ENCODE assay signal across 8 cellular contexts in the genomic region with DNA sequence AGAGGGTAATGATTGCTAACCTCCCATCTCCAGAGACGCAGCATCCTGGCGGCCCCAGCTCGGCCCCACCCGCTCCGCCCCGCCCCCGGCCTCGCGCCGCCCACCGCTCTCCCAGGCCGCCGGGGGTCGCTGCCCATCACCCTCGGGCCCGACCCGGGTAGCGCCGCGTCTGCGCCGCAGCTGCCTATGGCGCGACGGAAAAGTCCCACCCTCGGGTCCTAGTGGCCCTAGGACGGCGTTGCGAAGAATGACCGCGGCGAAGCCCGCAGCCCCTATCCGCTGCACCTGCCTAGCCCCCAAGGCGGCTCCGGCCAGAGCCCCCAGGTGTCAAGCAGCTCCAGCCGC. TPM values are rescaled to one million over a fixed set of nuclear protein-coding genes. Genes with fewer than 3 reads are reported as not detected.
DNase-seq lines count a peak whose midpoint lies in the region; ATAC-seq and TF ChIP-seq lines count a peak whose summit lies in the region.

No MANE protein-coding gene starts in this region.

- intact Hi-C loops in stomach (cut with DNase I; ENCODE audit: low total_unique reads): no loop called here

- no peaks in the 10 kb centered on the region for H3K27me3 ChIP-seq in stomach

- H3K4me1 Mint-ChIP-seq in naive thymus-derived CD8-positive, alpha-beta T cell: peaks cover 18 to 83% (median 73%) of the 10 kb centered on the region in 4 donors

- 0 to 1% (median 0%) methylated on average over 2 to 37 of the region's 37 CpGs for WGBS in stomach, 5 donors

- peaks cover 30 to 87% (median 58%) of the 10 kb centered on the region in 4 donors for H3K4me1 ChIP-seq in stomach

- peaks cover 38 to 56% (median 54%) of the 10 kb centered on the region in 4 donors for H3K36me3 ChIP-seq in stomach

- H3K27me3 Mint-ChIP-seq in naive thymus-derived CD8-positive, alpha-beta T cell: no peaks in the 10 kb centered on the region

- POLR2A ChIA-PET in naive thymus-derived CD8-positive, alpha-beta T cell (lab: Charles Lee): interaction anchor here (0.8 to 2.8 kb wide), 21 partner anchors 12 to 1813 kb away, joined by 3 to 36 read pairs (median 4); a partner anchor contains a TSS

- peak overlapping the region; percentile 89 to 95 (median 94) for H3K4me3 ChIP-seq in stomach

- no peak for TF ChIP-seq EP300 in stomach (IDR thresholded peaks at IDR 0.05)

- TF ChIP-seq POLR2A in stomach (IDR thresholded peaks at IDR 0.05): no peak

- H3K36me3 Mint-ChIP-seq in naive thymus-derived CD8-positive, alpha-beta T cell: peaks cover 8 to 64% (median 13%) of the 10 kb centered on the region in 3 donors

- peak overlapping the region; percentile 93 to 99 (median 96) for H3K4me3 Mint-ChIP-seq in naive thymus-derived CD8-positive, alpha-beta T cell

- H3K9me3 ChIP-seq in stomach: no peaks in the 10 kb centered on the region

- no peaks in the 10 kb centered on the region for H3K9me3 Mint-ChIP-seq in naive thymus-derived CD8-positive, alpha-beta T cell

- TF ChIP-seq CTCF in C4-2B (conservative IDR thresholded peaks at IDR 0.05): peak; percentile 35
- peak in 1 of 7 experiments; percentile 34 for TF ChIP-seq CTCF in stomach (IDR thresholded peaks at IDR 0.05)

- H3K27ac ChIP-seq in C4-2B (peak overlapping the region; percentile 97), stomach (peak overlapping the region; percentile 98 to 99 (median 99))

- ATAC-seq in GM19023 (IDR thresholded peaks at IDR 0.05; ENCODE audit: unreplicated experiment) (peak; percentile 57), HG03159 (IDR thresholded peaks at IDR 0.05; ENCODE audit: unreplicated experiment) (peak; percentile 57), esophagus mucosa (peak; percentile 71)
- peak; percentile 62 to 63 for ATAC-seq in naive thymus-derived CD8-positive, alpha-beta T cell

- peak overlapping the region; percentile 93 to 100 (median 99) for H3K27ac Mint-ChIP-seq in naive thymus-derived CD8-positive, alpha-beta T cell

- DNase-seq in NCI-H748 treated with DMSO at 0.1 percent for 48 hours (lab: John Stamatoyannopoulos, UW) (peak; percentile 28), activated T-cell treated with anti-CD3 and anti-CD28 coated beads for 4 hours (peak; percentile 41), stomach (peak; percentile 48)
- DNase-seq in naive thymus-derived CD8-positive, alpha-beta T cell: peak in 8 of 10 donors; percentile 64 to 85 (median 76)

RNA-seq across cellular contexts. Expression of a gene that starts 0.5 kb away (rescaled TPM):
- total RNA-seq in esophagus mucosa (44.8 TPM), stomach (100 to 1,000 TPM in 1 of 5 donors, 10 to 100 TPM in 4; 22.3 to 249 (median 46.1) TPM)
- 100 to 1,000 TPM; 155 to 175 TPM for total RNA-seq in naive thymus-derived CD8-positive, alpha-beta T cell
- polyA plus RNA-seq in naive thymus-derived CD8-positive, alpha-beta T cell: 10 to 100 TPM; 20.6 to 34.8 (median 26.0) TPM
- polyA plus RNA-seq in stomach: 10 to 100 TPM; 21.7 to 33.0 (median 22.3) TPM

RNA-seq across cellular contexts. Expression of a gene that starts 0.6 kb away (rescaled TPM):
- total RNA-seq in esophagus mucosa (24.7 TPM), stomach (100 to 1,000 TPM in 1 of 5 donors, 10 to 100 TPM in 4; 11.6 to 125 (median 40.6) TPM)
- total RNA-seq in naive thymus-derived CD8-positive, alpha-beta T cell: 10 to 100 TPM; 63.3 to 72.5 TPM
- 100 to 1,000 TPM in 1 of 3 donors, 10 to 100 TPM in 2; 92.1 to 118 (median 97.8) TPM for polyA plus RNA-seq in naive thymus-derived CD8-positive, alpha-beta T cell
- 10 to 100 TPM; 36.6 to 53.9 (median 43.7) TPM for polyA plus RNA-seq in stomach

RNA-seq across cellular contexts. Expression of a gene that starts 36.9 kb away (rescaled TPM):
- total RNA-seq in esophagus mucosa (7.3 TPM), stomach (10 to 100 TPM; 12.3 to 35.6 (median 14.0) TPM)
- 10 to 100 TPM; 17.4 to 20.3 TPM for total RNA-seq in naive thymus-derived CD8-positive, alpha-beta T cell
- polyA plus RNA-seq in naive thymus-derived CD8-positive, alpha-beta T cell: 10 to 100 TPM; 35.4 to 43.0 (median 42.6) TPM
- 10 to 100 TPM; 14.7 to 17.1 (median 15.7) TPM for polyA plus RNA-seq in stomach

Comparison
In these comparisons a context has a peak if more than half of its experiments do, and no peak if none do; other contexts are left out.
1. Peak in every context shown above with its lines: DNase-seq, ATAC-seq, H3K4me3 ChIP-seq and H3K27ac ChIP-seq.